Comparison of ENCODE assay signal across 1 cellular context in the genomic region with DNA sequence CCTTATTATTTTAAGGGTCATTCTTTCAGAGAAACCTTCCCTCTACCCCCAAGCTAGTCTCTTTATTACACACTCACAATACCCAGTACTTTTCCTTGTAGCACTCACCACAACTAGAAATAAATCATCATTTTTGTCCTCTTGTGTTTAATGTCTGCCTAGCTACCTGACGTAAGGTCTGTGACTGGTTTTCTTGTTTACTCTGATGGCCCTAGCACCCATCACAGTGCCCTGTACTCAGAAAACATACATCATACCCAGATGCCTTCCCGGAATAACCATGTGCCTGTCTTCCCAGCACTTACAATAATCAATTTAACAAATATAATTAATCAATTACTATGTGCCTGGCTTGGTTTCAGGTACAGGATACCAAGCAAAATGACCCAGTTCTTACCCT.
TF ChIP-seq lines count a peak whose summit lies in the region.

No MANE protein-coding gene starts in this region.

TF ChIP-seq in WTC11, 78 proteins besides CTCF, POLR2A, EP300 and RAD21 (continued from another document):
- TF ChIP-seq, protein P1, sequence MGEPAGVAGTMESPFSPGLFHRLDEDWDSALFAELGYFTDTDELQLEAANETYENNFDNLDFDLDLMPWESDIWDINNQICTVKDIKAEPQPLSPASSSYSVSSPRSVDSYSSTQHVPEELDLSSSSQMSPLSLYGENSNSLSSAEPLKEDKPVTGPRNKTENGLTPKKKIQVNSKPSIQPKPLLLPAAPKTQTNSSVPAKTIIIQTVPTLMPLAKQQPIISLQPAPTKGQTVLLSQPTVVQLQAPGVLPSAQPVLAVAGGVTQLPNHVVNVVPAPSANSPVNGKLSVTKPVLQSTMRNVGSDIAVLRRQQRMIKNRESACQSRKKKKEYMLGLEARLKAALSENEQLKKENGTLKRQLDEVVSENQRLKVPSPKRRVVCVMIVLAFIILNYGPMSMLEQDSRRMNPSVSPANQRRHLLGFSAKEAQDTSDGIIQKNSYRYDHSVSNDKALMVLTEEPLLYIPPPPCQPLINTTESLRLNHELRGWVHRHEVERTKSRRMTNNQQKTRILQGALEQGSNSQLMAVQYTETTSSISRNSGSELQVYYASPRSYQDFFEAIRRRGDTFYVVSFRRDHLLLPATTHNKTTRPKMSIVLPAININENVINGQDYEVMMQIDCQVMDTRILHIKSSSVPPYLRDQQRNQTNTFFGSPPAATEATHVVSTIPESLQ (CRISPR knock-in tag; IDR thresholded peaks at IDR 0.05), result no peak
- TF ChIP-seq, protein P2, sequence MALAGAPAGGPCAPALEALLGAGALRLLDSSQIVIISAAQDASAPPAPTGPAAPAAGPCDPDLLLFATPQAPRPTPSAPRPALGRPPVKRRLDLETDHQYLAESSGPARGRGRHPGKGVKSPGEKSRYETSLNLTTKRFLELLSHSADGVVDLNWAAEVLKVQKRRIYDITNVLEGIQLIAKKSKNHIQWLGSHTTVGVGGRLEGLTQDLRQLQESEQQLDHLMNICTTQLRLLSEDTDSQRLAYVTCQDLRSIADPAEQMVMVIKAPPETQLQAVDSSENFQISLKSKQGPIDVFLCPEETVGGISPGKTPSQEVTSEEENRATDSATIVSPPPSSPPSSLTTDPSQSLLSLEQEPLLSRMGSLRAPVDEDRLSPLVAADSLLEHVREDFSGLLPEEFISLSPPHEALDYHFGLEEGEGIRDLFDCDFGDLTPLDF (CRISPR knock-in tag; IDR thresholded peaks at IDR 0.05), result no peak
- no peak for TF ChIP-seq TEAD4 (CRISPR knock-in tag; IDR thresholded peaks at IDR 0.05)
